8 cellular contexts compared by ENCODE assay signal in genomic region chr4:145881991-145882390, GRCh38. TPM values are rescaled to one million over a fixed set of nuclear protein-coding genes. Genes with fewer than 3 reads are reported as not detected.
DNase-seq lines count a peak whose midpoint lies in the region; ATAC-seq and TF ChIP-seq lines count a peak whose summit lies in the region.

No MANE protein-coding gene starts in this region.

- TF ChIP-seq CTCF in GM12865 (IDR thresholded peaks at IDR 0.05; ENCODE audit: insufficient read depth, low read depth, low read length, missing control alignments) (no peak), gastroesophageal sphincter (IDR thresholded peaks at IDR 0.05) (no peak)

- 75 to 90% methylated on average over 2 to 5 of the region's 8 CpGs for WGBS in gastroesophageal sphincter (ENCODE audit: low coverage in 1 of 2), 2 donors

- H3K9me3 ChIP-seq in gastroesophageal sphincter: no peaks in the 10 kb centered on the region

- peaks cover 0 to 8% of the 10 kb centered on the region in 2 donors for H3K36me3 ChIP-seq in gastroesophageal sphincter

- no peak for TF ChIP-seq POLR2A in gastroesophageal sphincter (IDR thresholded peaks at IDR 0.05)

- peaks cover 8 to 48% (median 16%) of the 10 kb centered on the region in 3 donors for H3K4me1 ChIP-seq in gastroesophageal sphincter

- no peak overlapping the region for H3K4me3 ChIP-seq in GM12865 (ENCODE audit: low read depth, low read length)
- H3K4me3 ChIP-seq in gastroesophageal sphincter: no peak overlapping the region

- no peak for TF ChIP-seq EP300 in gastroesophageal sphincter (IDR thresholded peaks at IDR 0.05)

- DNase-seq in GM12865 (ENCODE audit: low read depth): peak; percentile 38
- DNase-seq in NCI-H2196 treated with DMSO at 0.1 percent for 48 hours (lab: John Stamatoyannopoulos, UW; ENCODE audit: unreplicated experiment): peak; percentile 16
- DNase-seq in GM19238 (ENCODE audit: insufficient read length, low spot score): no peak
- DNase-seq in activated CD4-positive, alpha-beta T cell treated with anti-CD3 and anti-CD28 coated beads for 48 hours: no peak
- no peak for DNase-seq in LoVo (ENCODE audit: low spot score)

- H3K27ac ChIP-seq in layer of hippocampus (ENCODE audit: low read depth, low read length) (peak overlapping the region; percentile 91), gastroesophageal sphincter (peak overlapping the region in 1 of 4 donors; percentile 3)

- H3K27me3 ChIP-seq in layer of hippocampus (ENCODE audit: control insufficient read depth, insufficient read depth, low read length) (no peaks in the 10 kb centered on the region), gastroesophageal sphincter (no peaks in the 10 kb centered on the region)

- ATAC-seq in HG02678 (IDR thresholded peaks at IDR 0.05; ENCODE audit: unreplicated experiment) (peak; percentile 62), gastroesophageal sphincter (no peak)

RNA-seq across cellular contexts. Expression of gene ZNF827, which starts 56.6 kb away (rescaled TPM):
- total RNA-seq in gastroesophageal sphincter: 10 to 100 TPM in 3 of 4 donors, 1 to 10 TPM in 1; 9.3 to 39.4 (median 20.3) TPM

Comparison
In these comparisons a context has a peak if more than half of its experiments do, and no peak if none do; other contexts are left out.
1. DNase-seq: peak in GM12865 (single experiment) and NCI-H2196 treated with DMSO at 0.1 percent for 48 hours (single experiment); none in GM19238 (single experiment), activated CD4-positive, alpha-beta T cell treated with anti-CD3 and anti-CD28 coated beads for 48 hours (single experiment) and LoVo (single experiment).